In the genomic region with DNA sequence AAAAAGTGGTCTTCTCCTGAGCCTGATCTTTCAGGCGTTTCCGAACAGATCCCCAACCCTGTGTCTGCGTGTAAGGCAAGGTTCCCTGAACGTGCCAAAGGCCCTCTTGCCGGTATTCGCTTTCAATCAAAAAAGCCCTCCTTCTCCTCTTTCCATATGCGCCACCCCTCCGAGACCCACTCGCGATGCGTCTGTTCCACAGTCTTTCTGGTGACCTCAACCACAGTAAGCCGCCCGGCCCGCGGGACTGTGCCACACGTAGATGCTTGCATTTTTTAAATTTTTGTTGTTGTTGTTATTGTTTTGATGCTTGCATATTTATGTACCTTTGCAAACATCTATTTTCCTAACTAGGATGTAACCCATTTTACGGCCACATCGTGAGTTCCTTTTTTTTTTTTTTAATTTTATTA, we compare ENCODE assay signal across 8 cellular contexts. TPM values are rescaled to one million over a fixed set of nuclear protein-coding genes. Genes with fewer than 3 reads are reported as not detected.
DNase-seq lines count a peak whose midpoint lies in the region; ATAC-seq and TF ChIP-seq lines count a peak whose summit lies in the region.

No MANE protein-coding gene starts in this region.

- ATAC-seq in GM18520 (IDR thresholded peaks at IDR 0.05; ENCODE audit: unreplicated experiment): no peak

- peak overlapping the region; percentile 82 for H3K4me3 ChIP-seq in AG10803 (ENCODE audit: low read length)
- H3K4me3 ChIP-seq in HUES64 (ENCODE audit: low read length): peak overlapping the region; percentile 76
- H3K4me3 ChIP-seq in muscle layer of colon (ENCODE audit: low read depth in 1 of 2, low read length in 2 of 2): peak overlapping the region; percentile 33 to 78

- no peak for TF ChIP-seq CTCF in AG10803 (conservative IDR thresholded peaks at IDR 0.05; ENCODE audit: low read length)

- no peaks in the 10 kb centered on the region for H3K36me3 ChIP-seq in HUES64 (ENCODE audit: insufficient read depth, low read length)
- H3K36me3 ChIP-seq in muscle layer of colon (ENCODE audit: insufficient read depth, low read length): no peaks in the 10 kb centered on the region

- peak overlapping the region; percentile 94 for H3K27ac ChIP-seq in HUES64 (ENCODE audit: low read depth, low read length)
- peak overlapping the region; percentile 91 for H3K27ac ChIP-seq in cingulate gyrus (ENCODE audit: low read depth, low read length)
- H3K27ac ChIP-seq in muscle layer of colon (ENCODE audit: low read depth, low read length): peak overlapping the region; percentile 79

- 8% methylated on average over 16 of the region's 18 CpGs for WGBS in HUES64

- peak overlapping the region; percentile 91 for H3K9ac ChIP-seq in HUES64 (ENCODE audit: low read depth, low read length)
- H3K9ac ChIP-seq in muscle layer of colon (ENCODE audit: low read length): peak overlapping the region; percentile 21

- DNase-seq in AG10803 (ENCODE audit: low read depth): no peak
- no peak for DNase-seq in germinal center (ENCODE audit: low spot score)
- no peak for DNase-seq in stimulated activated CD4-positive, alpha-beta T cell treated with anti-CD3 and anti-CD28 coated beads, Interleukin-4, amount 100 ng/mL, for 1 hour
- no peak for DNase-seq in activated effector memory CD4-positive, alpha-beta T cell treated with anti-CD3 and anti-CD28 coated beads, Interleukin-2, amount 50 U/mL, for 16 hours

- H3K4me1 ChIP-seq in HUES64 (ENCODE audit: insufficient read depth, low read length): peaks cover 3% of the 10 kb centered on the region; the same call in 1 of the 2 replicates
- H3K4me1 ChIP-seq in muscle layer of colon (ENCODE audit: insufficient read depth, low read length): peaks cover 4% of the 10 kb centered on the region

- H3K27me3 ChIP-seq in HUES64 (ENCODE audit: insufficient read depth, low read length) (no peaks in the 10 kb centered on the region), muscle layer of colon (ENCODE audit: control insufficient read depth in 1 of 2, insufficient read depth in 2 of 2, low read length in 2 of 2) (no peaks in the 10 kb centered on the region)

- H3K9me3 ChIP-seq in HUES64 (ENCODE audit: insufficient read depth, low read depth, low read length) (no peaks in the 10 kb centered on the region), muscle layer of colon (ENCODE audit: low read length) (no peaks in the 10 kb centered on the region)

RNA-seq across cellular contexts. Expression of a gene that starts 0.6 kb away (rescaled TPM):
- polyA plus RNA-seq in HUES64 (2013, experiment 1 of 2): 33.4 TPM
- 40.6 TPM for polyA plus RNA-seq in HUES64 (2013, experiment 2 of 2)

RNA-seq across cellular contexts. Expression of a gene that starts 30.1 kb away (rescaled TPM):
- 1.8 TPM for polyA plus RNA-seq in HUES64 (2013, experiment 1 of 2)
- 2.6 TPM for polyA plus RNA-seq in HUES64 (2013, experiment 2 of 2)

RNA-seq across cellular contexts. Expression of a gene that starts 46.2 kb away (rescaled TPM):
- 1.9 TPM for polyA plus RNA-seq in HUES64 (2013, experiment 1 of 2)
- polyA plus RNA-seq in HUES64 (2013, experiment 2 of 2): 1.3 TPM
